Comparison of ENCODE assay signal across 1 cellular context in the genomic region with DNA sequence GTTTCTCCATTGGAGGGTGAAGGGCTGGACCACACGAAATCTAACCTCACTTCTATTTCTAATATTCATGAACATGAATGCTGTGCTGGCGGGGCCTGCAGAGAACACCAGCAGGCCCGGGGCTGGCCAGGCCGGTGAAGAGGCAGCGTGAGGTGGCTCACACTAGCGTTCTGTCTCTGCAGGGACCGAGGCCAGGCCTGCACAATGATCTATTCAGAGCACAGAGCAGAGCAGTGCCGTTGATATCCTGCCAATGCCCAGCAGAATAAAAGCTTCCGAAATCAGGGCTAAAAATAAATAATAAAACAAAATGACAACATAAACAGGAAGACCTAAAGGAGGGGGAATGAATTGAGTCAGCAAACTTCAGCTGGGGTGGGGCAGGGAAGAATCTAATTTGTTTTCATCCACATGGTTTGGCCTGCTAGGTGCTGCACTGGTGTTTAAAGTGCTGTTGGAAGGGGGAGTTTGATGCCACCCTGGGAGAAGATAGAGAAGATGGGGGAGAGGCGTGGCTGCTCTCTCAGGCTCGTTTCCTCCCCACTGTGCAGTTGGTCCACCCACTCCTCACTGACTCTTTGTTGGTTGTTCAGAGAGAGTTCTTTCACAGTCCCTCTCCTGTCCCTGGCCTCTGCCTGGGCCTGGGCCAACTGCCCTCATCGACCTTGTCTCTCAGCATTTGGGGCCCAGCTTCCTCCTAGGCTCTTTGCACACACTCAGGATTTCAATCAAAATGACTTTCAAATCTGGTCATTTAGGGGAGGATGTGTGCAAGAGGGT.
TF ChIP-seq lines count a peak whose summit lies in the region.

No MANE protein-coding gene starts in this region.

TF ChIP-seq in GM23338, 12 proteins besides CTCF, POLR2A, EP300 and RAD21 (continued from another document):
- TF ChIP-seq, protein P1, sequence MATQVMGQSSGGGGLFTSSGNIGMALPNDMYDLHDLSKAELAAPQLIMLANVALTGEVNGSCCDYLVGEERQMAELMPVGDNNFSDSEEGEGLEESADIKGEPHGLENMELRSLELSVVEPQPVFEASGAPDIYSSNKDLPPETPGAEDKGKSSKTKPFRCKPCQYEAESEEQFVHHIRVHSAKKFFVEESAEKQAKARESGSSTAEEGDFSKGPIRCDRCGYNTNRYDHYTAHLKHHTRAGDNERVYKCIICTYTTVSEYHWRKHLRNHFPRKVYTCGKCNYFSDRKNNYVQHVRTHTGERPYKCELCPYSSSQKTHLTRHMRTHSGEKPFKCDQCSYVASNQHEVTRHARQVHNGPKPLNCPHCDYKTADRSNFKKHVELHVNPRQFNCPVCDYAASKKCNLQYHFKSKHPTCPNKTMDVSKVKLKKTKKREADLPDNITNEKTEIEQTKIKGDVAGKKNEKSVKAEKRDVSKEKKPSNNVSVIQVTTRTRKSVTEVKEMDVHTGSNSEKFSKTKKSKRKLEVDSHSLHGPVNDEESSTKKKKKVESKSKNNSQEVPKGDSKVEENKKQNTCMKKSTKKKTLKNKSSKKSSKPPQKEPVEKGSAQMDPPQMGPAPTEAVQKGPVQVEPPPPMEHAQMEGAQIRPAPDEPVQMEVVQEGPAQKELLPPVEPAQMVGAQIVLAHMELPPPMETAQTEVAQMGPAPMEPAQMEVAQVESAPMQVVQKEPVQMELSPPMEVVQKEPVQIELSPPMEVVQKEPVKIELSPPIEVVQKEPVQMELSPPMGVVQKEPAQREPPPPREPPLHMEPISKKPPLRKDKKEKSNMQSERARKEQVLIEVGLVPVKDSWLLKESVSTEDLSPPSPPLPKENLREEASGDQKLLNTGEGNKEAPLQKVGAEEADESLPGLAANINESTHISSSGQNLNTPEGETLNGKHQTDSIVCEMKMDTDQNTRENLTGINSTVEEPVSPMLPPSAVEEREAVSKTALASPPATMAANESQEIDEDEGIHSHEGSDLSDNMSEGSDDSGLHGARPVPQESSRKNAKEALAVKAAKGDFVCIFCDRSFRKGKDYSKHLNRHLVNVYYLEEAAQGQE (IDR thresholded peaks at IDR 0.05; ENCODE audit: unreplicated experiment), result no peak
- no peak for TF ChIP-seq ZNF331 (CRISPR knock-in tag; IDR thresholded peaks at IDR 0.05; ENCODE audit: low read depth)
- TF ChIP-seq STAT1 (IDR thresholded peaks at IDR 0.05; ENCODE audit: unreplicated experiment), result no peak
- no peak for TF ChIP-seq EZH2 (IDR thresholded peaks at IDR 0.05; ENCODE audit: low read depth, unreplicated experiment)
- TF ChIP-seq, protein P2, sequence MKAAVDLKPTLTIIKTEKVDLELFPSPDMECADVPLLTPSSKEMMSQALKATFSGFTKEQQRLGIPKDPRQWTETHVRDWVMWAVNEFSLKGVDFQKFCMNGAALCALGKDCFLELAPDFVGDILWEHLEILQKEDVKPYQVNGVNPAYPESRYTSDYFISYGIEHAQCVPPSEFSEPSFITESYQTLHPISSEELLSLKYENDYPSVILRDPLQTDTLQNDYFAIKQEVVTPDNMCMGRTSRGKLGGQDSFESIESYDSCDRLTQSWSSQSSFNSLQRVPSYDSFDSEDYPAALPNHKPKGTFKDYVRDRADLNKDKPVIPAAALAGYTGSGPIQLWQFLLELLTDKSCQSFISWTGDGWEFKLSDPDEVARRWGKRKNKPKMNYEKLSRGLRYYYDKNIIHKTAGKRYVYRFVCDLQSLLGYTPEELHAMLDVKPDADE (IDR thresholded peaks at IDR 0.05), result no peak
- TF ChIP-seq NANOG (IDR thresholded peaks at IDR 0.05; ENCODE audit: borderline replicate concordance), result no peak
- TF ChIP-seq, protein P3, sequence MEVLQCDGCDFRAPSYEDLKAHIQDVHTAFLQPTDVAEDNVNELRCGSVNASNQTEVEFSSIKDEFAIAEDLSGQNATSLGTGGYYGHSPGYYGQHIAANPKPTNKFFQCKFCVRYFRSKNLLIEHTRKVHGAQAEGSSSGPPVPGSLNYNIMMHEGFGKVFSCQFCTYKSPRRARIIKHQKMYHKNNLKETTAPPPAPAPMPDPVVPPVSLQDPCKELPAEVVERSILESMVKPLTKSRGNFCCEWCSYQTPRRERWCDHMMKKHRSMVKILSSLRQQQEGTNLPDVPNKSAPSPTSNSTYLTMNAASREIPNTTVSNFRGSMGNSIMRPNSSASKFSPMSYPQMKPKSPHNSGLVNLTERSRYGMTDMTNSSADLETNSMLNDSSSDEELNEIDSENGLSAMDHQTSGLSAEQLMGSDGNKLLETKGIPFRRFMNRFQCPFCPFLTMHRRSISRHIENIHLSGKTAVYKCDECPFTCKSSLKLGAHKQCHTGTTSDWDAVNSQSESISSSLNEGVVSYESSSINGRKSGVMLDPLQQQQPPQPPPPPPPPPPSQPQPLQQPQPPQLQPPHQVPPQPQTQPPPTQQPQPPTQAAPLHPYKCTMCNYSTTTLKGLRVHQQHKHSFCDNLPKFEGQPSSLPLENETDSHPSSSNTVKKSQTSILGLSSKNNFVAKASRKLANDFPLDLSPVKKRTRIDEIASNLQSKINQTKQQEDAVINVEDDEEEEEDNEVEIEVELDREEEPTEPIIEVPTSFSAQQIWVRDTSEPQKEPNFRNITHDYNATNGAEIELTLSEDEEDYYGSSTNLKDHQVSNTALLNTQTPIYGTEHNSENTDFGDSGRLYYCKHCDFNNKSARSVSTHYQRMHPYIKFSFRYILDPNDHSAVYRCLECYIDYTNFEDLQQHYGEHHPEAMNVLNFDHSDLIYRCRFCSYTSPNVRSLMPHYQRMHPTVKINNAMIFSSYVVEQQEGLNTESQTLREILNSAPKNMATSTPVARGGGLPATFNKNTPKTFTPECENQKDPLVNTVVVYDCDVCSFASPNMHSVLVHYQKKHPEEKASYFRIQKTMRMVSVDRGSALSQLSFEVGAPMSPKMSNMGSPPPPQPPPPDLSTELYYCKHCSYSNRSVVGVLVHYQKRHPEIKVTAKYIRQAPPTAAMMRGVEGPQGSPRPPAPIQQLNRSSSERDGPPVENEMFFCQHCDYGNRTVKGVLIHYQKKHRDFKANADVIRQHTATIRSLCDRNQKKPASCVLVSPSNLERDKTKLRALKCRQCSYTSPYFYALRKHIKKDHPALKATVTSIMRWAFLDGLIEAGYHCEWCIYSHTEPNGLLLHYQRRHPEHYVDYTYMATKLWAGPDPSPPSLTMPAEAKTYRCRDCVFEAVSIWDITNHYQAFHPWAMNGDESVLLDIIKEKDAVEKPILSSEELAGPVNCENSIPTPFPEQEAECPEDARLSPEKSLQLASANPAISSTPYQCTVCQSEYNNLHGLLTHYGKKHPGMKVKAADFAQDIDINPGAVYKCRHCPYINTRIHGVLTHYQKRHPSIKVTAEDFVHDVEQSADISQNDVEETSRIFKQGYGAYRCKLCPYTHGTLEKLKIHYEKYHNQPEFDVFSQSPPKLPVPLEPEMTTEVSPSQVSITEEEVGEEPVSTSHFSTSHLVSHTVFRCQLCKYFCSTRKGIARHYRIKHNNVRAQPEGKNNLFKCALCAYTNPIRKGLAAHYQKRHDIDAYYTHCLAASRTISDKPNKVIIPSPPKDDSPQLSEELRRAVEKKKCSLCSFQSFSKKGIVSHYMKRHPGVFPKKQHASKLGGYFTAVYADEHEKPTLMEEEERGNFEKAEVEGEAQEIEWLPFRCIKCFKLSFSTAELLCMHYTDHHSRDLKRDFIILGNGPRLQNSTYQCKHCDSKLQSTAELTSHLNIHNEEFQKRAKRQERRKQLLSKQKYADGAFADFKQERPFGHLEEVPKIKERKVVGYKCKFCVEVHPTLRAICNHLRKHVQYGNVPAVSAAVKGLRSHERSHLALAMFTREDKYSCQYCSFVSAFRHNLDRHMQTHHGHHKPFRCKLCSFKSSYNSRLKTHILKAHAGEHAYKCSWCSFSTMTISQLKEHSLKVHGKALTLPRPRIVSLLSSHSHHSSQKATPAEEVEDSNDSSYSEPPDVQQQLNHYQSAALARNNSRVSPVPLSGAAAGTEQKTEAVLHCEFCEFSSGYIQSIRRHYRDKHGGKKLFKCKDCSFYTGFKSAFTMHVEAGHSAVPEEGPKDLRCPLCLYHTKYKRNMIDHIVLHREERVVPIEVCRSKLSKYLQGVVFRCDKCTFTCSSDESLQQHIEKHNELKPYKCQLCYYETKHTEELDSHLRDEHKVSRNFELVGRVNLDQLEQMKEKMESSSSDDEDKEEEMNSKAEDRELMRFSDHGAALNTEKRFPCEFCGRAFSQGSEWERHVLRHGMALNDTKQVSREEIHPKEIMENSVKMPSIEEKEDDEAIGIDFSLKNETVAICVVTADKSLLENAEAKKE (CRISPR knock-in tag; IDR thresholded peaks at IDR 0.05), result no peak
- TF ChIP-seq ZNF114 (CRISPR knock-in tag; IDR thresholded peaks at IDR 0.05), result no peak
- no peak for TF ChIP-seq JUNB (IDR thresholded peaks at IDR 0.05; ENCODE audit: unreplicated experiment)
